In genomic region chr4:6290256-6290655, GRCh38 we compare ENCODE assay signal across 29 cellular contexts. TPM values are rescaled to one million over a fixed set of nuclear protein-coding genes. Genes with fewer than 3 reads are reported as not detected.
DNase-seq lines count a peak whose midpoint lies in the region; ATAC-seq and TF ChIP-seq lines count a peak whose summit lies in the region.
"Had no signal": no experiment of that assay in that cellular context is flagged by ENCODE, and none has a peak within 500 bp of the region (broad histone marks: within the 10 kb centered on the region; RNA-seq: fewer than 3 reads in every experiment).

No MANE protein-coding gene starts in this region.

- peaks cover 95% of the 10 kb centered on the region for H3K36me3 ChIP-seq in lower lobe of right lung

- no peak for TF ChIP-seq CTCF in lower lobe of right lung (IDR thresholded peaks at IDR 0.05)

- no peaks in the 10 kb centered on the region for H3K27me3 ChIP-seq in lower lobe of right lung (ENCODE audit: low read depth)
- H3K27me3 ChIP-seq: BE2C; BLaER1; BLaER1 treated with 17β-estradiol and CSF1 and Interleukin-3, amounts not matched to agents 10 nM and 100 nM had no signal

- ATAC-seq in Right ventricle myocardium inferior (no peak), left cardiac atrium (no peak), lower lobe of right lung (no peak), GM18861 (IDR thresholded peaks at IDR 0.05; ENCODE audit: unreplicated experiment) (no peak)
- ATAC-seq: CD8-positive, alpha-beta T cell had no signal

- no peaks in the 10 kb centered on the region for H3K9me3 ChIP-seq in lower lobe of right lung
- H3K9me3 ChIP-seq: A549; BE2C; BLaER1; BLaER1 treated with 17β-estradiol and CSF1 and Interleukin-3, amounts not matched to agents 10 nM and 100 nM; Caco-2 had no signal

- H3K4me3 ChIP-seq in lower lobe of right lung: no peak overlapping the region
- H3K4me3 ChIP-seq: A549; BLaER1; BLaER1 treated with 17β-estradiol and CSF1 and Interleukin-3, amounts not matched to agents 10 nM and 100 nM had no signal

- H3K4me1 ChIP-seq in lower lobe of right lung: no peaks in the 10 kb centered on the region
- H3K4me1 ChIP-seq: A549, BE2C, Caco-2 had no signal

- DNase-seq in Right ventricle myocardium inferior (ENCODE audit: missing footprints): peak; percentile 26
- no peak for DNase-seq in left cardiac atrium
- DNase-seq in lower lobe of right lung: peak; percentile 16
- DNase-seq: 8988T; ACHN; AML-193; BE2C; C1 segment of cervical spinal cord; Caco-2; Calu3; CD4-positive, alpha-beta memory T cell; CD4-positive, alpha-beta T cell; CD4-positive, CD25-positive, alpha-beta regulatory T cell; CD8-positive, alpha-beta memory T cell; CD8-positive, alpha-beta T cell; COR-L47; DMS 273 treated with DMSO at 0.1 percent for 48 hours; DMS153; DMS53; DMS79; DMS79 treated with DMSO at 0.1 percent for 48 hours; DND-41; EL had no signal

- no peak overlapping the region for H3K27ac ChIP-seq in lower lobe of right lung
- H3K27ac ChIP-seq: 22Rv1; A549; BLaER1; BLaER1 treated with 17β-estradiol and CSF1 and Interleukin-3, amounts not matched to agents 10 nM and 100 nM; C4-2B had no signal

- intact Hi-C loops in Right ventricle myocardium inferior (cut with DNase I) (no loop called here), left cardiac atrium (cut with DNase I) (no loop called here), lower lobe of right lung (cut with DNase I) (no loop called here)

RNA-seq across cellular contexts. Expression of gene WFS1, which starts 20.6 kb away (rescaled TPM):
- total RNA-seq in Right ventricle myocardium inferior (88.4 TPM), left cardiac atrium (10 to 100 TPM; 66.0 to 68.0 TPM), lower lobe of right lung (70.3 TPM)
